In the genomic region with DNA sequence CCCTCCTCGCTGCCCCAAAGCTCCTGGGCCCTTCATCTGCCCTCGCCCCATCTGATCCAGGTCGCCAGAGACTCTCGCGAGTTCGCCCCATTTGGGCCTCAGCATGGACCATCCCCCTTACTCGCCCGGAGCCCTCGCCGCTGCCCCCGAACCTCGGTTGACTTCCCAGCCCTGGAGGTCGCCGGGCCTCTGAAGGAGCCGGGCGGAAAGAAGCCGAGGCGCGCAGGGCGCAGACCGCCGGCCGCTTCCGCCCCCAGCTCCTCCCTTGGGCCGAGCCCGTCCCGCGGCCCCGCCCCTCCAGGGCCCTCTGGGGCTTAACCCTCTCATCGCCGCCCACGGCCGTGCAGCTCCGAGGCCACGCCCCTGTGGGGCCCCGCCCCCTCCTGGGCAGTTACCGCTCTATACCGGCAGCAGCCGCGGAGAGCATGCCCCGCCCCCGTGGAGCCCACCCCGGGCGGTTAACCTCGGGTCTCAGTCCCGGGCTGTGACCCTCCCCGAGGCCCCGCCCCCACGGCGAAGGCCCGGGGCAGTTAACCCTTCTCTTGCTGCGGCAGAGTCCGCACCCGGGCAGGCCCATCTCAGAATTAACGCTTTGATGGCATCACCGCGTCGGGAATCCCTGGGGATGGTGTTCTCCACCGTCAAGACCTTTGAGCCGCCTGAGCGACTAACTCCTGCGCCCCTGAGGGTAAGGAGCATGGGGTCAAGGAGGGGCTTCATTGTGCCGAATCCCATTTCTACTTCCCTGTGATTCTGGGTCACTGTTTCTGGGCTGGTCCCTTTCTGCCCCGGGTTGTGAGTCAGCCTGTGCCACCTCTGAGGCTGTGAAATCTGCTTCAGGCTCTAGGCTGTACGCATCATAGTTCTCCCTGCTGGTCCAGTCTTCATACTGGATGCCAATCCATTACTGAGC, we compare ENCODE assay signal across 8 cellular contexts. TPM values are rescaled to one million over a fixed set of nuclear protein-coding genes. Genes with fewer than 3 reads are reported as not detected.
A peak's percentile ranks its signal among the peaks of the same experiment; 100 is the strongest.
DNase-seq lines count a peak whose midpoint lies in the region; ATAC-seq and TF ChIP-seq lines count a peak whose summit lies in the region.

Gene SPSB2, minus strand, starts transcription at position 210 of the 913 bp plus-strand sequence. CDS start 402 bp downstream, outside the sequence.

- ATAC-seq in GM18498 (IDR thresholded peaks at IDR 0.05; ENCODE audit: unreplicated experiment), result peak; percentile 75
- peak; percentile 72 for ATAC-seq in HG02943 (IDR thresholded peaks at IDR 0.05; ENCODE audit: low read depth, unreplicated experiment)
- ATAC-seq in T-helper 17 cell, result peak; percentile 93
- ATAC-seq in psoas muscle, result peak; percentile 90 to 92 (median 92)

- DNase-seq in NCI-H187 treated with DMSO at 0.1 percent for 48 hours (lab: John Stamatoyannopoulos, UW) (peak; percentile 46), T-helper 17 cell (peak; percentile 99 to 100 (median 99)), amygdala (lab: John Stamatoyannopoulos, UW) (peak in 55 of 56 donors; percentile 51 to 96 (median 86)), right atrium auricular region (ENCODE audit: low spot score) (peak; percentile 94), psoas muscle (peak; percentile 98)

- peak within 1 kb of the TSS; percentile 62 to 68 for H3K4me3 ChIP-seq in right atrium auricular region
- H3K4me3 ChIP-seq in psoas muscle, result peak within 1 kb of the TSS; percentile 63
- peak within 1 kb of the TSS; percentile 66 for H3K4me3 ChIP-seq in urinary bladder (ENCODE audit: low read depth, low read length)

- no peaks in the 10 kb centered on the region for H3K27me3 Mint-ChIP-seq in T-helper 17 cell

- H3K4me3 Mint-ChIP-seq in T-helper 17 cell, result peak within 1 kb of the TSS; percentile 94

- H3K27ac Mint-ChIP-seq in T-helper 17 cell, result peak within 1 kb of the TSS; percentile 93

- H3K4me1 ChIP-seq in right atrium auricular region (peaks cover 0 to 52% of the 10 kb centered on the region in 2 donors), psoas muscle (peaks cover 29% of the 10 kb centered on the region), urinary bladder (ENCODE audit: insufficient read depth) (no peaks in the 10 kb centered on the region)

- peaks cover 6% of the 10 kb centered on the region for H3K36me3 Mint-ChIP-seq in T-helper 17 cell (ENCODE audit: low read depth)

- peak in 1 of 2 donors; percentile 18 for TF ChIP-seq CTCF in right atrium auricular region (IDR thresholded peaks at IDR 0.05)
- TF ChIP-seq CTCF in psoas muscle (IDR thresholded peaks at IDR 0.05), result no peak

- H3K27ac ChIP-seq in right atrium auricular region, result peak within 1 kb of the TSS; percentile 77 to 86
- H3K27ac ChIP-seq in psoas muscle, result peak within 1 kb of the TSS; percentile 75
- H3K27ac ChIP-seq in urinary bladder (ENCODE audit: low read depth), result peak within 1 kb of the TSS; percentile 62

- 3 to 6% (median 3%) methylated on average over 39 to 65 of the region's 65 CpGs for WGBS in psoas muscle, 3 donors
- under 1% methylated on average over 65 of the region's 65 CpGs for WGBS in urinary bladder

- peaks cover 51% of the 10 kb centered on the region for H3K4me1 Mint-ChIP-seq in T-helper 17 cell

- H3K36me3 ChIP-seq in right atrium auricular region (peaks cover 21% of the 10 kb centered on the region), psoas muscle (ENCODE audit: insufficient read depth in 1 of 2, low read depth in 1 of 2) (peaks cover 4 to 40% of the 10 kb centered on the region in 2 donors), urinary bladder (ENCODE audit: insufficient read depth) (no peaks in the 10 kb centered on the region)

- intact Hi-C loops in psoas muscle (cut with DNase I), result no loop called here

- no peaks in the 10 kb centered on the region for H3K9me3 ChIP-seq in T-helper 17 cell (ENCODE audit: control insufficient read depth, low read length, poor library complexity, severe bottlenecking)
- H3K9me3 ChIP-seq in right atrium auricular region, result no peaks in the 10 kb centered on the region
- H3K9me3 ChIP-seq in psoas muscle, result no peaks in the 10 kb centered on the region

- H3K27me3 ChIP-seq in right atrium auricular region (no peaks in the 10 kb centered on the region), psoas muscle (ENCODE audit: insufficient read depth in 3 of 3, low read length in 2 of 3) (no peaks in the 10 kb centered on the region)

RNA-seq across cellular contexts. Expression of gene SPSB2, which starts in this region (rescaled TPM):
- total RNA-seq in T-helper 17 cell (1 to 10 TPM; 6.7 to 8.7 TPM), right atrium auricular region (1 to 10 TPM; 4.1 to 6.4 TPM), psoas muscle (1 to 10 TPM; 2.4 to 4.5 (median 3.2) TPM), urinary bladder (3.2 TPM)
- polyA plus RNA-seq in psoas muscle (10 to 100 TPM in 1 of 3 donors, 1 to 10 TPM in 2; 4.3 to 10.2 (median 6.7) TPM), urinary bladder (12.3 TPM)

Comparison
In these comparisons a context has a peak if more than half of its experiments do, and no peak if none do; other contexts are left out.
1. Peak in every context shown above with its lines: DNase-seq, ATAC-seq, H3K4me3 ChIP-seq and H3K27ac ChIP-seq.
2. DNase-seq: peak in every context shown above with its lines; median percentile 99 in T-helper 17 cell; 98 in psoas muscle; 94 in right atrium auricular region; 86 in amygdala; 46 in NCI-H187 treated with DMSO at 0.1 percent for 48 hours.